ENCODE assay signal across 25 cellular contexts in genomic region chr12:87778065-87778464, GRCh38.
DNase-seq lines count a peak whose midpoint lies in the region; ATAC-seq, FAIRE-seq and TF ChIP-seq lines count a peak whose summit lies in the region.
"Had no signal": no experiment of that assay in that cellular context is flagged by ENCODE, and none has a peak within 500 bp of the region (broad histone marks: within the 10 kb centered on the region; RNA-seq: fewer than 3 reads in every experiment).

No MANE protein-coding gene starts in this region.

- CTCF ChIA-PET in A549 (lab: Yijun Ruan, JAX) (no interaction called here), OCI-LY7 (lab: Charles Lee; ENCODE audit: unreplicated experiment) (no interaction called here)

- FAIRE-seq in A549 (lab: Jason Lieb, UNC) = peak; percentile 63
- FAIRE-seq: GM12878, GM12892, GM19239 had no signal

- intact Hi-C loops in OCI-LY7 (cut with micrococcal nuclease; ENCODE audit: unreplicated experiment) = no loop called here

- no peak overlapping the region for H3K23ac ChIP-seq in mesenchymal stem cell (ENCODE audit: low read length in 2 of 2)

- no peaks in the 10 kb centered on the region for H3K9me2 ChIP-seq in OCI-LY7 (ENCODE audit: insufficient read depth, low read length)

- ATAC-seq in A549 = no peak
- no peak for ATAC-seq in GM21360 (IDR thresholded peaks at IDR 0.05; ENCODE audit: unreplicated experiment)
- no peak for ATAC-seq in GM18502 (IDR thresholded peaks at IDR 0.05; ENCODE audit: poor library complexity, unreplicated experiment)
- ATAC-seq: GM12878 had no signal

- no peaks in the 10 kb centered on the region for H3K79me2 ChIP-seq in OCI-LY7 (ENCODE audit: insufficient read depth, low read depth, low read length)

- H4K91ac ChIP-seq in mesenchymal stem cell (ENCODE audit: low read length) = no peak overlapping the region

- no TSS peak for BruUV-seq in OCI-LY7 (replicated peaks; lab: Mats Ljungman, UMichigan)

- H3K4me3 ChIP-seq in A549 (no peak overlapping the region), mesenchymal stem cell (ENCODE audit: insufficient read depth in 1 of 2, low read depth in 1 of 2, low read length in 2 of 2) (no peak overlapping the region), OCI-LY7 (ENCODE audit: low read depth, low read length, poor library complexity, severe bottlenecking) (no peak overlapping the region)
- H3K4me3 ChIP-seq: BLaER1, GM12878 had no signal

- POLR2A ChIA-PET in A549 (lab: Yijun Ruan, JAX) = no interaction called here
- POLR2A ChIA-PET in OCI-LY7 (lab: Charles Lee) = interaction anchor here (0.9 kb wide), 1 partner anchor 45 kb away, joined by 3 read pairs; no protein-coding TSS in a partner anchor

- H3K9me3 ChIP-seq in A549 (peaks cover 8% of the 10 kb centered on the region; the same call in 1 of the 3 replicates), mesenchymal stem cell (ENCODE audit: control insufficient read depth, low read length) (no peaks in the 10 kb centered on the region), OCI-LY7 (ENCODE audit: low read length) (no peaks in the 10 kb centered on the region)
- H3K9me3 ChIP-seq: BE2C, BLaER1 had no signal

- TF ChIP-seq CTCF in A549 (IDR thresholded peaks at IDR 0.05) = no peak
- no peak for TF ChIP-seq CTCF in OCI-LY7 (conservative IDR thresholded peaks at IDR 0.05; ENCODE audit: low read length)

- no peak overlapping the region for H2BK12ac ChIP-seq in mesenchymal stem cell (ENCODE audit: low read length in 2 of 2)

- WGBS in A549 (ENCODE audit: missing lambda C conversion rate) = 77% methylated on average over 1 of the region's 1 CpG
- WGBS in mesenchymal stem cell = 85% methylated on average over 1 of the region's 1 CpG

- peak overlapping the region; percentile 49 for H3K4me2 ChIP-seq in A549
- H3K4me2 ChIP-seq in mesenchymal stem cell (ENCODE audit: low read length, poor library complexity, severe bottlenecking) = no peak overlapping the region
- H3K4me2 ChIP-seq in OCI-LY7 (ENCODE audit: low read length) = no peak overlapping the region
- H3K4me2 ChIP-seq: BLaER1 had no signal

- H3K36me3 ChIP-seq in mesenchymal stem cell (ENCODE audit: control insufficient read depth in 1 of 2, insufficient read depth in 2 of 2, low read depth in 1 of 2, low read length in 2 of 2) (peaks cover 0 to 2% of the 10 kb centered on the region in 2 experiments), OCI-LY7 (ENCODE audit: insufficient read depth, low read length) (no peaks in the 10 kb centered on the region)
- H3K36me3 ChIP-seq: BE2C, BLaER1 had no signal

- H2BK120ac ChIP-seq in mesenchymal stem cell (ENCODE audit: low read depth, low read length) = no peak overlapping the region

- peak overlapping the region; percentile 47 for H2AK5ac ChIP-seq in mesenchymal stem cell (ENCODE audit: low read length, severe bottlenecking)

- no peak for TF ChIP-seq EP300 in A549 (IDR thresholded peaks at IDR 0.05)

- no peaks in the 10 kb centered on the region for H4K20me1 ChIP-seq in OCI-LY7 (ENCODE audit: insufficient read depth, low read length)
- H4K20me1 ChIP-seq: BLaER1 had no signal

- DNase-seq in A549 (ENCODE audit: low read depth in 1 of 2, low spot score in 1 of 2) (no peak), islet precursor cell (peak; percentile 70), mesenchymal stem cell (no peak), OCI-LY7 (ENCODE audit: low spot score) (no peak)
- DNase-seq: ACHN; BE2C; C1 segment of cervical spinal cord; CD4-positive, alpha-beta memory T cell; CD4-positive, CD25-positive, alpha-beta regulatory T cell; CD8-positive, alpha-beta memory T cell; COR-L47; DMS 273 treated with DMSO at 0.1 percent for 48 hours; DMS153; DMS53; DMS79; DND-41; EL; GDM1 had no signal

- H3K14ac ChIP-seq in mesenchymal stem cell (ENCODE audit: low read length in 2 of 2) = no peak overlapping the region

- no peak overlapping the region for H2BK5ac ChIP-seq in mesenchymal stem cell (ENCODE audit: low read depth, low read length, poor library complexity, severe bottlenecking)

- H3K27ac ChIP-seq in A549 (peak overlapping the region; percentile 62 to 71), mesenchymal stem cell (ENCODE audit: low read length, poor library complexity, severe bottlenecking) (peak overlapping the region; percentile 43), OCI-LY7 (ENCODE audit: low read depth, low read length, poor library complexity, severe bottlenecking) (no peak overlapping the region)
- H3K27ac ChIP-seq: 22Rv1, BLaER1 had no signal

- no peak overlapping the region for H4K8ac ChIP-seq in mesenchymal stem cell (ENCODE audit: low read length)

- no peak for TF ChIP-seq POLR2A in A549 (IDR thresholded peaks at IDR 0.05; ENCODE audit: low read length)

- H3K4ac ChIP-seq in mesenchymal stem cell (ENCODE audit: low read depth in 1 of 2, low read length in 2 of 2) = no peak overlapping the region

- H3K27me3 ChIP-seq in mesenchymal stem cell (ENCODE audit: control insufficient read depth in 1 of 2, insufficient read depth in 1 of 2, low read length in 2 of 2) = no peaks in the 10 kb centered on the region
- H3K27me3 ChIP-seq: BE2C, BLaER1 had no signal

- no peak for TF ChIP-seq RAD21 in A549 (conservative IDR thresholded peaks at IDR 0.05 in 1 of 2, IDR thresholded peaks at IDR 0.05 in 1 of 2)

- H3K4me1 ChIP-seq in A549 = peaks cover 36% of the 10 kb centered on the region
- H3K4me1 ChIP-seq in mesenchymal stem cell (ENCODE audit: control insufficient read depth, insufficient read depth, low read depth, low read length) = peaks cover 12% of the 10 kb centered on the region
- H3K4me1 ChIP-seq in OCI-LY7 (ENCODE audit: insufficient read depth, low read length, poor library complexity, severe bottlenecking) = no peaks in the 10 kb centered on the region
- H3K4me1 ChIP-seq: BE2C, BLaER1 had no signal

- H3K9ac ChIP-seq in mesenchymal stem cell (ENCODE audit: low read length) = no peak overlapping the region
- H3K9ac ChIP-seq: BLaER1 had no signal

- no peak overlapping the region for H2BK15ac ChIP-seq in mesenchymal stem cell (ENCODE audit: low read depth, poor library complexity, severe bottlenecking)

- H3K18ac ChIP-seq in mesenchymal stem cell (ENCODE audit: low read depth in 1 of 2, low read length in 2 of 2) = no peak overlapping the region

- no peaks in the 10 kb centered on the region for H3K79me1 ChIP-seq in mesenchymal stem cell (replicated peaks; ENCODE audit: low read length, poor library complexity, severe bottlenecking)

- no peak overlapping the region for H2AFZ ChIP-seq in mesenchymal stem cell (ENCODE audit: low read depth, low read length)
- H2AFZ ChIP-seq in OCI-LY7 (ENCODE audit: low read length) = no peak overlapping the region

TF ChIP-seq in A549, 52 proteins besides CTCF, POLR2A, EP300 and RAD21:
- no peak for TF ChIP-seq JUNB (IDR thresholded peaks at IDR 0.05)
- TF ChIP-seq BCL3 (IDR thresholded peaks at IDR 0.05) = no peak
- TF ChIP-seq RFX5 (IDR thresholded peaks at IDR 0.05) = no peak
- no peak for TF ChIP-seq HOXB5 (CRISPR knock-in tag; IDR thresholded peaks at IDR 0.05)
- TF ChIP-seq NPAS2 (CRISPR knock-in tag; IDR thresholded peaks at IDR 0.05; ENCODE audit: borderline replicate concordance) = no peak
- no peak for TF ChIP-seq ZSCAN20 (CRISPR knock-in tag; IDR thresholded peaks at IDR 0.05)
- TF ChIP-seq USF2 (IDR thresholded peaks at IDR 0.05) = no peak
- TF ChIP-seq CBX8 (IDR thresholded peaks at IDR 0.05) = no peak
- no peak for TF ChIP-seq HEYL (CRISPR knock-in tag; IDR thresholded peaks at IDR 0.05)
- TF ChIP-seq CBX2 (IDR thresholded peaks at IDR 0.05; ENCODE audit: borderline replicate concordance, low read depth) = no peak
- TF ChIP-seq FOXS1 (CRISPR knock-in tag; IDR thresholded peaks at IDR 0.05) = no peak
- TF ChIP-seq HOXA7 (CRISPR knock-in tag; IDR thresholded peaks at IDR 0.05) = no peak
- no peak for TF ChIP-seq KDM5A (IDR thresholded peaks at IDR 0.05)
- TF ChIP-seq ZNF302 (CRISPR knock-in tag; IDR thresholded peaks at IDR 0.05) = no peak
- no peak for TF ChIP-seq CHD2 (IDR thresholded peaks at IDR 0.05; ENCODE audit: low read length, partially characterized antibody)
- TF ChIP-seq ZC3H11A (IDR thresholded peaks at IDR 0.05) = no peak
- no peak for TF ChIP-seq MAX (IDR thresholded peaks at IDR 0.05)
